In genomic region chr15:43912991-43913927, GRCh38 we compare ENCODE assay signal across 1 cellular context.
TF ChIP-seq lines count a peak whose summit lies in the region.

No MANE protein-coding gene starts in this region.

TF ChIP-seq in HEK293, 187 proteins besides CTCF, POLR2A, EP300 and RAD21 (continued from another document):
- TF ChIP-seq ZFP69B (tag by site-specific recombination; IDR thresholded peaks at IDR 0.05) = no peak
- TF ChIP-seq ZNF157 (tag by site-specific recombination; IDR thresholded peaks at IDR 0.05) = no peak
- no peak for TF ChIP-seq ZNF350 (tag by site-specific recombination; IDR thresholded peaks at IDR 0.05)
- TF ChIP-seq HIC1 (tag by site-specific recombination; IDR thresholded peaks at IDR 0.05) = no peak
- no peak for TF ChIP-seq ZNF26 (tag by site-specific recombination; IDR thresholded peaks at IDR 0.05)
- no peak for TF ChIP-seq KLF9 (tag by site-specific recombination; IDR thresholded peaks at IDR 0.05; ENCODE audit: low read depth)
- TF ChIP-seq ZNF223 (tag by site-specific recombination; IDR thresholded peaks at IDR 0.05) = no peak
- no peak for TF ChIP-seq ZNF221 (tag by site-specific recombination; IDR thresholded peaks at IDR 0.05; ENCODE audit: borderline replicate concordance)
- no peak for TF ChIP-seq ZNF292 (tag by site-specific recombination; IDR thresholded peaks at IDR 0.05; ENCODE audit: borderline replicate concordance, low read depth)
- peak; percentile 22; the same call in 1 of the 2 replicates for TF ChIP-seq GLIS1 (tag by site-specific recombination; IDR thresholded peaks at IDR 0.05)
- no peak for TF ChIP-seq ZNF600 (tag by site-specific recombination; IDR thresholded peaks at IDR 0.05)
- TF ChIP-seq ZNF548 (tag by site-specific recombination; IDR thresholded peaks at IDR 0.05) = no peak
- 0 out of 2 replicates have a peak, but pooled peaks have one; percentile 9 for TF ChIP-seq FEZF1 (tag by site-specific recombination; IDR thresholded peaks at IDR 0.05)
- no peak for TF ChIP-seq ZNF830 (tag by site-specific recombination; IDR thresholded peaks at IDR 0.05; ENCODE audit: low read depth)
- TF ChIP-seq ZNF701 (tag by site-specific recombination; IDR thresholded peaks at IDR 0.05) = no peak
